Comparison of ENCODE assay signal across 7 cellular contexts in genomic region chr10:49407552-49408137, GRCh38. TPM values are rescaled to one million over a fixed set of nuclear protein-coding genes. Genes with fewer than 3 reads are reported as not detected.
A peak's percentile ranks its signal among the peaks of the same experiment; 100 is the strongest.
DNase-seq lines count a peak whose midpoint lies in the region; ATAC-seq and TF ChIP-seq lines count a peak whose summit lies in the region.

No MANE protein-coding gene starts in this region.

- H3K4me3 ChIP-seq in Panc1 (ENCODE audit: low read depth in 2 of 2, low read length in 2 of 2) (no peak overlapping the region), fibroblast of pulmonary artery (replicated peaks; ENCODE audit: low read depth, low read length) (no peak overlapping the region)

- no peak overlapping the region for H3K4me3 Mint-ChIP-seq in activated T-cell treated with anti-CD3 and anti-CD28 coated beads, Interleukin-2, amount 50 U/mL, for 72 hours

- no TSS peak for BruUV-seq in Panc1 (replicated peaks; lab: Mats Ljungman, UMichigan)

- H3K36me3 Mint-ChIP-seq in activated T-cell treated with anti-CD3 and anti-CD28 coated beads, Interleukin-2, amount 50 U/mL, for 72 hours (ENCODE audit: insufficient read depth in 2 of 2) = no peaks in the 10 kb centered on the region

- POLR2A ChIA-PET in Panc1 (lab: Charles Lee) = no interaction called here

- intact Hi-C loops in Panc1 (cut with micrococcal nuclease; ENCODE audit: unreplicated experiment) = loop anchor here (1.0 kb wide), 1 partner anchor 105 kb away; no protein-coding TSS in a partner anchor

- no peak overlapping the region for H3K27ac Mint-ChIP-seq in activated T-cell treated with anti-CD3 and anti-CD28 coated beads, Interleukin-2, amount 50 U/mL, for 72 hours

- peak; percentile 98 for ATAC-seq in Panc1
- ATAC-seq in activated T-cell treated with anti-CD3 and anti-CD28 coated beads, Interleukin-2, amount 50 U/mL, for 72 hours (replicated peaks in 1 of 2) = peak; percentile 49 to 63

- in situ Hi-C loops in Panc1 (cut with HindIII; ENCODE audit: low pct_unique_long_range_greater_than_20kb, low sequenced_read_pairs) = no loop called here

- DNase-seq in HPDE6-E6E7 (ENCODE audit: extremely low spot score) (peak; percentile 88), Panc1 (ENCODE audit: low read depth, low spot score) (peak; percentile 51), fibroblast of pulmonary artery (ENCODE audit: low read depth) (peak; percentile 84), nucleus accumbens (lab: John Stamatoyannopoulos, UW) (peak in 49 of 56 donors; percentile 7 to 86 (median 40)), superior temporal gyrus (ENCODE audit: extremely low spot score) (peak; percentile 90)
- peak; percentile 70 for DNase-seq in activated T-cell treated with anti-CD3 and anti-CD28 coated beads, Interleukin-2, amount 50 U/mL, for 72 hours

- peak; percentile 90 for TF ChIP-seq CTCF in GM12874 (IDR thresholded peaks at IDR 0.05; ENCODE audit: insufficient read depth, low read depth, low read length)
- peak; percentile 95 for TF ChIP-seq CTCF in Panc1 (IDR thresholded peaks at IDR 0.05)
- peak; percentile 98 for TF ChIP-seq CTCF in fibroblast of pulmonary artery (IDR thresholded peaks at IDR 0.05; ENCODE audit: low read length, missing control alignments)

- CTCF ChIA-PET in Panc1 (lab: Charles Lee) = interaction anchor here (0.6 to 2.2 kb wide), 10 partner anchors 9 to 750 kb away, joined by 3 to 25 read pairs (median 4); no protein-coding TSS in a partner anchor

- no peaks in the 10 kb centered on the region for H3K9me3 ChIP-seq in Panc1 (ENCODE audit: control insufficient read depth, insufficient read depth, low read depth, low read length)

- peaks cover 5% of the 10 kb centered on the region for H3K4me1 Mint-ChIP-seq in activated T-cell treated with anti-CD3 and anti-CD28 coated beads, Interleukin-2, amount 50 U/mL, for 72 hours (ENCODE audit: low read depth)

- H3K9me3 Mint-ChIP-seq in activated T-cell treated with anti-CD3 and anti-CD28 coated beads, Interleukin-2, amount 50 U/mL, for 72 hours = no peaks in the 10 kb centered on the region

- no peaks in the 10 kb centered on the region; the same call in 1 of the 2 replicates for H3K4me1 ChIP-seq in Panc1 (ENCODE audit: control insufficient read depth, insufficient read depth, low read length)

- H3K27me3 Mint-ChIP-seq in activated T-cell treated with anti-CD3 and anti-CD28 coated beads, Interleukin-2, amount 50 U/mL, for 72 hours (ENCODE audit: low read depth) = peaks cover 69% of the 10 kb centered on the region

- no peak overlapping the region for H3K27ac ChIP-seq in Panc1 (ENCODE audit: low read length)

- H3K36me3 ChIP-seq in Panc1 (ENCODE audit: control insufficient read depth, insufficient read depth, low read length) = no peaks in the 10 kb centered on the region

- H3K27me3 ChIP-seq in Panc1 (ENCODE audit: control insufficient read depth, insufficient read depth, low read length) = peaks cover 19% of the 10 kb centered on the region

RNA-seq across cellular contexts. Expression of gene DRGX, which starts 11.8 kb away (rescaled TPM):
- 0.15 TPM for total RNA-seq in Panc1 (2021; ENCODE audit: unreplicated experiment)
- not detected for polyA plus RNA-seq in Panc1 (2012; ENCODE audit: insufficient read length)
- total RNA-seq in activated T-cell treated with anti-CD3 and anti-CD28 coated beads, Interleukin-2, amount 50 U/mL, for 72 hours = not detected

Comparison
In these comparisons a context has a peak if more than half of its experiments do, and no peak if none do; other contexts are left out.
1. DNase-seq: peak in every context shown above with its lines; median percentile 90 in superior temporal gyrus; 88 in HPDE6-E6E7; 84 in fibroblast of pulmonary artery; 70 in activated T-cell treated with anti-CD3 and anti-CD28 coated beads, Interleukin-2, amount 50 U/mL, for 72 hours; 51 in Panc1; 40 in nucleus accumbens.